In the genomic region with DNA sequence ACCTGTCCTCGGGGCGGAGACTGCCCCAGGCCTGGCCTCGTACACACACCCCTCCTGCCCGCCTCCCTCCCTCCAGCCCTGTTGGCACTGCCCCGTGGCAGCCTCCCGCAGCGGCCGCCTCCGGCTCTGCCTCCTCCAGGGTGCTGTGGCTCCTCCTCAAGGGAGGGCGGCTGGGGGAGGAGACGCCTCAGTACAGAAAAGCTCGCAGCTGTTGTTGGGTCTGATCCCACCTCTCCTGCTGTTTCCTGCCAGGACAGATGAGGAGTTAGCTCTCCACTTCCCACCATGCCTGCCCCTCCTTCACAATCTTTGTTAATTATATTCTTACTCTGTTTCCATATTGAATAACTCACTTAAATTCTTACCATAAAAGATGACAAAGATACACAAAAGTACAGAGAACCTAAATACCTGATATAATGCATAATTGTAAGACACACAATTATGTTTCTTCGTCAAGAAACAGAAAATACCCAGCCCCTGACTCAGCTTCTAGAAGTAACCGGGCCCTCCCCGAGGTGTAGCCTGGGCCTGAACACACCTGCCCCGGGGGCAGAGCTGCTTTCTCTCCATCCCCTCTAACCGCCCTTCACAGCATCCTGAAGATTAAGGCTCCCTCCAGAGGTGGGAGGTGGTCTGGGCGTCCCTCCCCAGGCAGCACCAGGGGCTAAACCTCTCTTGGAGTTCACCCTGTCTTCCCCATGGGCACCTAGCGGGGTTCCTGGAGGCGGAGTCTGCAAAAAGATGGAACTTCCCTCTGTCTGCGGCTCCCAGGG, we compare ENCODE assay signal across 8 cellular contexts. TPM values are rescaled to one million over a fixed set of nuclear protein-coding genes. Genes with fewer than 3 reads are reported as not detected.
DNase-seq lines count a peak whose midpoint lies in the region; ATAC-seq and TF ChIP-seq lines count a peak whose summit lies in the region.

No MANE protein-coding gene starts in this region.

- H3K27ac ChIP-seq in sigmoid colon = peak overlapping the region; percentile 39 to 88 (median 64)

- H3K36me3 ChIP-seq in sigmoid colon = no peaks in the 10 kb centered on the region

- DNase-seq in EH (ENCODE audit: low read depth) (peak; percentile 57), NCI-H82 treated with DMSO at 0.1 percent for 48 hours (lab: John Stamatoyannopoulos, UW; ENCODE audit: unreplicated experiment) (peak; percentile 4), fibroblast of the conjunctiva (ENCODE audit: low read depth) (peak; percentile 34), sigmoid colon (peak; percentile 93)
- DNase-seq in stimulated activated CD4-positive, alpha-beta T cell treated with anti-CD3 and anti-CD28 coated beads, Interleukin-4, amount 100 ng/mL, for 1 hour = no peak

- peak overlapping the region in 2 of 4 donors; percentile 3 to 10 for H3K4me3 ChIP-seq in sigmoid colon

- peaks cover 0 to 42% (median 36%) of the 10 kb centered on the region in 4 donors for H3K4me1 ChIP-seq in sigmoid colon

- TF ChIP-seq POLR2A in sigmoid colon (IDR thresholded peaks at IDR 0.05) = no peak

- intact Hi-C loops in sigmoid colon (cut with DNase I) = no loop called here

- no peaks in the 10 kb centered on the region for H3K27me3 ChIP-seq in sigmoid colon

- no peak for TF ChIP-seq EP300 in sigmoid colon (IDR thresholded peaks at IDR 0.05)

- WGBS in sigmoid colon, 2 donors = 31 to 48% methylated on average over 21 of the region's 21 CpGs

- H3K9me3 ChIP-seq in sigmoid colon = no peaks in the 10 kb centered on the region

- no peak for ATAC-seq in GM18907 (IDR thresholded peaks at IDR 0.05; ENCODE audit: unreplicated experiment)
- ATAC-seq in GM18502 (IDR thresholded peaks at IDR 0.05; ENCODE audit: poor library complexity, unreplicated experiment) = no peak
- no peak for ATAC-seq in HG03342 (IDR thresholded peaks at IDR 0.05; ENCODE audit: unreplicated experiment)

- TF ChIP-seq CTCF in sigmoid colon (IDR thresholded peaks at IDR 0.05) = no peak

RNA-seq across cellular contexts. Expression of gene COL6A1, which starts 30.6 kb away (rescaled TPM):
- total RNA-seq in sigmoid colon = 1,000 to 10,000 TPM in 2 of 4 donors, 100 to 1,000 TPM in 2; 622 to 1,755 (median 1,184) TPM
- 100 to 1,000 TPM in 1 of 3 donors, 10 to 100 TPM in 2; 14.3 to 131 (median 28.2) TPM for polyA plus RNA-seq in sigmoid colon
